ENCODE assay signal across 1 cellular context in the genomic region with DNA sequence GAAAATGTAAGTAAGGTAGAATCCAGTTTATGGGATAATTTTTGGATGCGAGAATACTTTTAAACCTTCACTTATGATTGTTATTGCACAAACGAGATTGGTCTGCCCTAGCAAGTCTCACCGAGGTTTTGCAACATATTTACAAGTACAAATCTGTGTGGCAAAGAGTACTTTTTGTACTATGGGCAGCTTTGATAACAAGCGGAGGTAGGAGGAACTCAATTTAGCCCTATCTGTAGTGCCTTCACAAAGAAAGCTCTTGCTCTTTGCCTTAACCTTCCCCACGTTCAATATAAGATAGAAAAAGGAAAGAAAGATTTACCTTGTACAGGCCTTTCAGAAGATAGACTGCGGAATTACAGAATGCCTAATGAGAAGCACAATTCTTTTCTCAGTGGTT.
TF ChIP-seq lines count a peak whose summit lies in the region.

No MANE protein-coding gene starts in this region.

TF ChIP-seq in K562, 482 proteins besides CTCF, POLR2A, EP300 and RAD21 (continued from another document):
- TF ChIP-seq, protein P1, sequence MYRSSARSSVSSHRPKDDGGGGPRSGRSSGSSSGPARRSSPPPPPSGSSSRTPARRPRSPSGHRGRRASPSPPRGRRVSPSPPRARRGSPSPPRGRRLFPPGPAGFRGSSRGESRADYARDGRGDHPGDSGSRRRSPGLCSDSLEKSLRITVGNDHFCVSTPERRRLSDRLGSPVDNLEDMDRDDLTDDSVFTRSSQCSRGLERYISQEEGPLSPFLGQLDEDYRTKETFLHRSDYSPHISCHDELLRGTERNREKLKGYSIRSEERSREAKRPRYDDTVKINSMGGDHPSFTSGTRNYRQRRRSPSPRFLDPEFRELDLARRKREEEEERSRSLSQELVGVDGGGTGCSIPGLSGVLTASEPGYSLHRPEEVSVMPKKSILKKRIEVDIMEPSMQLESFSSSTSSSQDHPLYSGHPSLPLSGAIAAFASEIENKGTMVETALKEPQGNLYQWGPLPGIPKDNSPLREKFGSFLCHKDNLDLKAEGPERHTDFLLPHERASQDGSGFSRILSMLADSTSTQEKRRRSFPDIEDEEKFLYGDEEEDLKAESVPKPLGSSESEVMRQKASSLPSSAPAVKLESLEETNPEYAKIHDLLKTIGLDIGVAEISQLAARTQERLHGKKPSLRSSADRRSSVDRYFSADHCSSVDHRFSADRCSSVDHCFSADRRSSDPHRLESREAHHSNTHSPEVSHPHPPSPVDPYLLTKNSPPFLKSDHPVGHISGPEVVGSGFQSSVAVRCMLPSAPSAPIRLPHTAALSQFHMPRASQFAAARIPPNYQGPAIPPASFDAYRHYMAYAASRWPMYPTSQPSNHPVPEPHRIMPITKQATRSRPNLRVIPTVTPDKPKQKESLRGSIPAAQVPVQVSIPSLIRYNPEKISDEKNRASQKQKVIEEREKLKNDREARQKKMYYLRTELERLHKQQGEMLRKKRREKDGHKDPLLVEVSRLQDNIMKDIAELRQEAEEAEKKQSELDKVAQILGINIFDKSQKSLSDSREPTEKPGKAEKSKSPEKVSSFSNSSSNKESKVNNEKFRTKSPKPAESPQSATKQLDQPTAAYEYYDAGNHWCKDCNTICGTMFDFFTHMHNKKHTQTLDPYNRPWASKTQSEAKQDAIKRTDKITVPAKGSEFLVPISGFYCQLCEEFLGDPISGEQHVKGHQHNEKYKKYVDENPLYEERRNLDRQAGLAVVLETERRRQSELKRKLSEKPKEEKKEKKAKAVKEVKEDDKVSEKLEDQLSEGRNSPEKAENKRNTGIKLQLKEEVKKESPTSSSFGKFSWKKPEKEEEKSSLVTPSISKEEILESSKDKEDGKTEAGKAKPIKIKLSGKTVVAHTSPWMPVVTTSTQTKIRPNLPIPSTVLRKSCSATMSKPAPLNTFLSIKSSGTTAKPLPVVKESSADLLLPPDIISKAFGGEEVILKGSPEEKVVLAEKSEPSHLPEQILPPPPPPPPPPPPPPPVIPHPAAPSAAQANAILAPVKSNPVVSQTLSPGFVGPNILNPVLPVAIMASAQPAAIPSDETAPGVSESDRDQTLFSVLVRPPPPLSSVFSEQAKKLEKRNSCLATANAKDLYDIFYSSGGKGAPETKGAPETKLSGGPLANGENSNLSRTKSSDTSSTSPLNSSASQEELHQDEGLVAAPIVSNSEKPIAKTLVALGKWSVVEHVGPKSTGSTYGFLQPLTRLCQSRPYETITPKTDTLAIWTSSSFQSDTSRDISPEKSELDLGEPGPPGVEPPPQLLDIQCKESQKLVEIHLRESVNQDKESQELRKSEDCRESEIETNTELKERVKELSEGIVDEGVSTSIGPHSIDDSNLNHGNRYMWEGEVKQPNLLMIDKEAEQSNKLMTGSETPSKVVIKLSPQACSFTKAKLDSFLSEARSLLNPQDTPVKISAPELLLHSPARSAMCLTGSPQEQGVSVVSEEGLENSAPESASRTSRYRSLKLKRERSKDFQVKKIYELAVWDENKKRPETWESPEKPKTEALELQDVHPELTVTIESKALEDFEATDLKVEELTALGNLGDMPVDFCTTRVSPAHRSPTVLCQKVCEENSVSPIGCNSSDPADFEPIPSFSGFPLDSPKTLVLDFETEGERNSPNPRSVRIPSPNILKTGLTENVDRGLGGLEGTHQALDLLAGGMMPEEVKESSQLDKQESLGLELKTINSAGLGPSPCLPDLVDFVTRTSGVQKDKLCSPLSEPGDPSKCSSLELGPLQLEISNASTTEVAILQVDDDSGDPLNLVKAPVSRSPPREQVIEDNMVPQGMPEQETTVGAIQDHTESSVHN (IDR thresholded peaks at IDR 0.05; ENCODE audit: borderline replicate concordance in 1 of 2, low read depth in 1 of 2) = no peak
- no peak for TF ChIP-seq MECOM (CRISPR knock-in tag; IDR thresholded peaks at IDR 0.05)
- TF ChIP-seq, protein P2, sequence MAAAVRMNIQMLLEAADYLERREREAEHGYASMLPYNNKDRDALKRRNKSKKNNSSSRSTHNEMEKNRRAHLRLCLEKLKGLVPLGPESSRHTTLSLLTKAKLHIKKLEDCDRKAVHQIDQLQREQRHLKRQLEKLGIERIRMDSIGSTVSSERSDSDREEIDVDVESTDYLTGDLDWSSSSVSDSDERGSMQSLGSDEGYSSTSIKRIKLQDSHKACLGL (CRISPR knock-in tag; IDR thresholded peaks at IDR 0.05; ENCODE audit: borderline replicate concordance, poor library complexity, severe bottlenecking) = no peak
TF ChIP-seq in K562: peak in this region for 0.
